In the genomic region with DNA sequence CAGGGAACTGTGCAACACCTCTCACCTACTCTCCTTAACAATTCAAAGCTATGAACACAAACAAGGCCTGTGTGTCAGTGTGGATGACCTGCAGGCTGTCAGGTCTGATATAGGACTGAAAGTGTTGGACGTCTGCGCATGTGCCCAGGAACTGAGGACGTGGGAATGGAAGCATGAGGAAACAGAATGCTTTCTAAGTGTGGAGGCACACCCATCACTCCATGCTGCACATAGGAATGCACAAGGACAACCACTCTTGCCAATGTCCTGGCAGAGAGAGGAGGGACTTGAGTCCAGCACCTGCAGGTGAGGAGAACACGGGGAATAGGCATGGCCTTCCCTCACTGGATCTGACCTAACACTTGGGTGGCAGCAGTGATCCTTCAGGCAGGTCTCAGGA, we compare ENCODE assay signal across 22 cellular contexts.
DNase-seq lines count a peak whose midpoint lies in the region; ATAC-seq and TF ChIP-seq lines count a peak whose summit lies in the region.
"Had no signal": no experiment of that assay in that cellular context is flagged by ENCODE, and none has a peak within 500 bp of the region (broad histone marks: within the 10 kb centered on the region; RNA-seq: fewer than 3 reads in every experiment).

No MANE protein-coding gene starts in this region.

- no peak overlapping the region for H3K27ac ChIP-seq in esophagus muscularis mucosa (replicated peaks in 1 of 4)
- H3K27ac ChIP-seq in lung (ENCODE audit: low read depth in 1 of 2, low read length in 1 of 2): peak overlapping the region in 1 of 2 donors; percentile 37
- peak overlapping the region in 1 of 4 donors; percentile 37 for H3K27ac ChIP-seq in upper lobe of left lung
- H3K27ac ChIP-seq: A549; BLaER1 treated with 17β-estradiol and CSF1 and Interleukin-3, amounts not matched to agents 10 nM and 100 nM had no signal

- intact Hi-C loops in esophagus muscularis mucosa (cut with DNase I): no loop called here

- WGBS in esophagus muscularis mucosa: 95% methylated on average over 4 of the region's 4 CpGs
- WGBS in lung, 2 donors: 65 to 89% methylated on average over 4 of the region's 4 CpGs
- 62 to 76% methylated on average over 3 to 4 of the region's 4 CpGs for WGBS in upper lobe of left lung, 2 donors

- DNase-seq in esophagus muscularis mucosa (ENCODE audit: extremely low spot score): peak; percentile 45
- DNase-seq in lung (ENCODE audit: low spot score): peak; percentile 76
- DNase-seq in upper lobe of left lung: peak in 1 of 2 donors; percentile 88
- DNase-seq in activated naive CD8-positive, alpha-beta T cell treated with anti-CD3 and anti-CD28 coated beads, Interleukin-2, amount 50 U/mL, for 24 hours: no peak
- DNase-seq: 8988T; ACHN; AML-193; BE2C; Calu3; CD4-positive, alpha-beta memory T cell; COR-L47; DMS53; DMS79 treated with DMSO at 0.1 percent for 48 hours; GF-D8; H9 had no signal

- TF ChIP-seq POLR2A in esophagus muscularis mucosa (IDR thresholded peaks at IDR 0.05; ENCODE audit: low read depth): no peak
- TF ChIP-seq POLR2A in upper lobe of left lung (IDR thresholded peaks at IDR 0.05): no peak

- peak; percentile 51 for ATAC-seq in lung (ENCODE audit: insufficient read depth, low FRiP score)
- ATAC-seq in upper lobe of left lung (ENCODE audit: low FRiP score in 2 of 2): peak; percentile 43 to 93
- no peak for ATAC-seq in HG03354 (IDR thresholded peaks at IDR 0.05; ENCODE audit: poor library complexity, severe bottlenecking, unreplicated experiment)
- ATAC-seq in HG02870 (IDR thresholded peaks at IDR 0.05; ENCODE audit: unreplicated experiment): no peak
- no peak for ATAC-seq in activated naive CD8-positive, alpha-beta T cell treated with anti-CD3 and anti-CD28 coated beads, Interleukin-2, amount 50 U/mL, for 24 hours
- ATAC-seq: A549, GM23338, HCT116 had no signal

- TF ChIP-seq CTCF in esophagus muscularis mucosa (IDR thresholded peaks at IDR 0.05): no peak
- TF ChIP-seq CTCF in lung (IDR thresholded peaks at IDR 0.05; ENCODE audit: control extremely low read depth, extremely low read depth): no peak
- TF ChIP-seq CTCF in upper lobe of left lung (IDR thresholded peaks at IDR 0.05): no peak

- H3K9me3 ChIP-seq in esophagus muscularis mucosa: no peaks in the 10 kb centered on the region
- H3K9me3 ChIP-seq in lung (ENCODE audit: control insufficient read depth in 2 of 2, insufficient read depth in 1 of 2, low read length in 1 of 2): peaks cover 0 to 8% of the 10 kb centered on the region in 2 donors
- H3K9me3 ChIP-seq in upper lobe of left lung: no peaks in the 10 kb centered on the region
- H3K9me3 ChIP-seq: A549 had no signal

- no peak overlapping the region for H3K4me3 ChIP-seq in esophagus muscularis mucosa
- H3K4me3 ChIP-seq in lung: no peak overlapping the region
- no peak overlapping the region for H3K4me3 ChIP-seq in upper lobe of left lung
- H3K4me3 ChIP-seq: A549; BLaER1 treated with 17β-estradiol and CSF1 and Interleukin-3, amounts not matched to agents 10 nM and 100 nM; GM23338 had no signal

- no peaks in the 10 kb centered on the region for H3K27me3 Mint-ChIP-seq in activated naive CD8-positive, alpha-beta T cell treated with anti-CD3 and anti-CD28 coated beads, Interleukin-2, amount 50 U/mL, for 24 hours
- H3K27me3 Mint-ChIP-seq: CD4-positive, alpha-beta memory T cell had no signal

- TF ChIP-seq EP300 in esophagus muscularis mucosa (IDR thresholded peaks at IDR 0.05) (no peak), upper lobe of left lung (IDR thresholded peaks at IDR 0.05) (peak in 1 of 4 donors; percentile 65)

- H3K9me3 Mint-ChIP-seq in activated naive CD8-positive, alpha-beta T cell treated with anti-CD3 and anti-CD28 coated beads, Interleukin-2, amount 50 U/mL, for 24 hours: no peaks in the 10 kb centered on the region

- no peaks in the 10 kb centered on the region for H3K36me3 ChIP-seq in esophagus muscularis mucosa
- H3K36me3 ChIP-seq in lung (ENCODE audit: control insufficient read depth in 2 of 2, insufficient read depth in 2 of 2, low read length in 2 of 2): no peaks in the 10 kb centered on the region
- no peaks in the 10 kb centered on the region for H3K36me3 ChIP-seq in upper lobe of left lung
- H3K36me3 ChIP-seq: BE2C; BLaER1 treated with 17β-estradiol and CSF1 and Interleukin-3, amounts not matched to agents 10 nM and 100 nM had no signal

- H3K4me1 Mint-ChIP-seq in activated naive CD8-positive, alpha-beta T cell treated with anti-CD3 and anti-CD28 coated beads, Interleukin-2, amount 50 U/mL, for 24 hours: no peaks in the 10 kb centered on the region
- H3K4me1 Mint-ChIP-seq: CD14-positive monocyte; CD4-positive, alpha-beta memory T cell; GM23338; H9 had no signal

- H3K27ac Mint-ChIP-seq in activated naive CD8-positive, alpha-beta T cell treated with anti-CD3 and anti-CD28 coated beads, Interleukin-2, amount 50 U/mL, for 24 hours: no peak overlapping the region
- H3K27ac Mint-ChIP-seq: CD14-positive monocyte; CD4-positive, alpha-beta memory T cell; GM23338; H9 had no signal

- H3K36me3 Mint-ChIP-seq in activated naive CD8-positive, alpha-beta T cell treated with anti-CD3 and anti-CD28 coated beads, Interleukin-2, amount 50 U/mL, for 24 hours (ENCODE audit: low read depth): no peaks in the 10 kb centered on the region
- H3K36me3 Mint-ChIP-seq: CD14-positive monocyte; CD4-positive, alpha-beta memory T cell had no signal

- H3K4me1 ChIP-seq in esophagus muscularis mucosa (no peaks in the 10 kb centered on the region), lung (ENCODE audit: control insufficient read depth in 2 of 2, insufficient read depth in 2 of 2, low read length in 2 of 2) (no peaks in the 10 kb centered on the region), upper lobe of left lung (no peaks in the 10 kb centered on the region)
- H3K4me1 ChIP-seq: A549, BE2C had no signal

- H3K4me3 Mint-ChIP-seq in activated naive CD8-positive, alpha-beta T cell treated with anti-CD3 and anti-CD28 coated beads, Interleukin-2, amount 50 U/mL, for 24 hours: no peak overlapping the region
- H3K4me3 Mint-ChIP-seq: CD14-positive monocyte; CD4-positive, alpha-beta memory T cell; GM23338; H9 had no signal

- H3K27me3 ChIP-seq in esophagus muscularis mucosa (peaks cover 0 to 7% (median 0%) of the 10 kb centered on the region in 4 donors), lung (ENCODE audit: control insufficient read depth, insufficient read depth) (no peaks in the 10 kb centered on the region), upper lobe of left lung (no peaks in the 10 kb centered on the region)
- H3K27me3 ChIP-seq: BE2C; BLaER1 treated with 17β-estradiol and CSF1 and Interleukin-3, amounts not matched to agents 10 nM and 100 nM had no signal

Comparison
In these comparisons a context has a peak if more than half of its experiments do, and no peak if none do; other contexts are left out.
1. ATAC-seq: peak in lung (single experiment) and upper lobe of left lung (2 of 2); none in HG03354 (single experiment), HG02870 (single experiment) and activated naive CD8-positive, alpha-beta T cell treated with anti-CD3 and anti-CD28 coated beads, Interleukin-2, amount 50 U/mL, for 24 hours (single experiment).